ENCODE assay signal across 8 cellular contexts in the genomic region with DNA sequence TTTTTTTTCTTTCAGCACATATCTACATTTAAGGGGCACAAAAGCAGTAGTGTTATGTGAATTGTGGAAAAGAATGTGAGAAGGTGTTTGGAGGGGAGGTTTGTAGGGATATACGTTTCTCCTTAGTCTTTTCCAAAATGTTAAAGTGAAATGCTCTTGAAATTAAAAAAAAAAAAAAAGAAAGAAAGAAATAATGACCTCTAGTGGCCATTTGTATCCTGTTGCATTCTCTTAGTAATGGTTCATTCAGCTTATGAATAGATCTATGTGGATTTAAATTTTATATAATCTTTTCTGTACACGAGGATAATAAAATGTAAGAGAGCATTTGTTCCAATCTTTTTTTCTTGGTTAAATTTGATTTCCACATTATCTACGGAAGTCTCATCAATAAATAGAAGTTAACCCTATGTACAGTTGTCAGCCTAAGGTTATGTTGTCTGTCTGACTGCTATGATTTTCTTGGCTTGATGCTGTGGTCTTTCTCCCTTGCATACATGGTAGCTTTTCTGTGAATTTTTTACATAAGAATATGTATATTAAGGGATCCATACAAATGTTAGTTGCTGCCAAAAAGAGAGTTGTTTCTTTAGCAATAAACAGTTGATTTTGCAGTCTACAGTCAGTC. TPM values are rescaled to one million over a fixed set of nuclear protein-coding genes. Genes with fewer than 3 reads are reported as not detected.
A peak's percentile ranks its signal among the peaks of the same experiment; 100 is the strongest.
DNase-seq lines count a peak whose midpoint lies in the region; ATAC-seq, FAIRE-seq and TF ChIP-seq lines count a peak whose summit lies in the region.

No MANE protein-coding gene starts in this region.

- H3K27ac ChIP-seq in GM12878 (ENCODE audit: control insufficient read depth, insufficient read depth) (no peak overlapping the region), right lobe of liver (no peak overlapping the region)

- no peak overlapping the region for H3K4me3 ChIP-seq in GM12878
- peak overlapping the region in 2 of 3 donors; percentile 7 to 9 for H3K4me3 ChIP-seq in right lobe of liver

- RAD21 ChIA-PET in GM12878 (lab: Charles Lee; ENCODE audit: unreplicated experiment) = interaction anchor here (0.6 to 1.1 kb wide), 3 partner anchors 12 to 94 kb away, joined by 3 to 4 read pairs (median 3); no protein-coding TSS in a partner anchor

- SMC1A ChIA-PET in GM12878 (lab: Charles Lee; ENCODE audit: uncharacterized antibody, unreplicated experiment) = interaction anchor here (0.6 to 1.7 kb wide), 7 partner anchors 22 to 100 kb away, joined by 3 to 8 read pairs (median 3); no protein-coding TSS in a partner anchor

- H3K27me3 ChIP-seq in GM12878 (replicated peaks in 1 of 2; ENCODE audit: control insufficient read depth in 2 of 2, insufficient read depth in 2 of 2, low read length in 1 of 2) (peaks cover 0 to 3% of the 10 kb centered on the region in 2 experiments; a peak in 1 of 4 replicates), right lobe of liver (no peaks in the 10 kb centered on the region)

- no peak overlapping the region for H2AFZ ChIP-seq in GM12878 (ENCODE audit: control insufficient read depth, low read depth, low read length)

- 2% methylated on average over 3 of the region's 3 CpGs for WGBS in GM12878 (ENCODE audit: insufficient coverage, insufficient replicate concordance, low lambda C conversion rate, missing lambda C conversion rate)
- 3% methylated on average over 3 of the region's 3 CpGs for WGBS in right lobe of liver (ENCODE audit: insufficient coverage, low coverage, low lambda C conversion rate, missing lambda C conversion rate)

- H3K4me2 ChIP-seq in GM12878 (ENCODE audit: control insufficient read depth, insufficient read depth) = no peak overlapping the region

- H3K36me3 ChIP-seq in GM12878 (ENCODE audit: control insufficient read depth in 2 of 2, insufficient read depth in 2 of 2, low read length in 1 of 2) (no peaks in the 10 kb centered on the region), right lobe of liver (no peaks in the 10 kb centered on the region)

- no peak for TF ChIP-seq EP300 in GM12878 (IDR thresholded peaks at IDR 0.05; ENCODE audit: borderline replicate concordance in 1 of 2, control insufficient read depth in 1 of 2, low read depth in 2 of 2, low read length in 2 of 2)

- 0 out of 2 replicates have a peak, but pooled peaks have one; percentile 4 for TF ChIP-seq RAD21 in GM12878 (IDR thresholded peaks at IDR 0.05; ENCODE audit: insufficient read depth, low read depth, low read length)

- POLR2A ChIA-PET in GM12878 (lab: Charles Lee) = no interaction called here

- no peak for FAIRE-seq in GM12878 (lab: Jason Lieb, UNC)

- no peak overlapping the region for H3K9ac ChIP-seq in GM12878 (ENCODE audit: control insufficient read depth, insufficient read depth, low read length)

- ATAC-seq in GM12878 = peak; percentile 73
- ATAC-seq in right lobe of liver = peak; percentile 38 to 54 (median 45)
- ATAC-seq in HG02642 (IDR thresholded peaks at IDR 0.05; ENCODE audit: poor library complexity, unreplicated experiment) = no peak

- in situ Hi-C loops in Caki2 (cut with HindIII; ENCODE audit: low pct_unique_long_range_greater_than_20kb, low sequenced_read_pairs) (no loop called here), GM12878 (cut with MboI) (no loop called here)

- H3K9me3 ChIP-seq in GM12878 (replicated peaks; ENCODE audit: control insufficient read depth, insufficient read depth, low read length) (no peaks in the 10 kb centered on the region), right lobe of liver (no peaks in the 10 kb centered on the region)

- CTCF ChIA-PET in GM12878 (lab: Yijun Ruan, JAX) = interaction anchor here (0.6 to 3.2 kb wide), 18 partner anchors 9 to 850 kb away, joined by 3 to 20 read pairs (median 4); no protein-coding TSS in a partner anchor

- no TSS peak for BruUV-seq in GM12878 (replicated peaks; lab: Mats Ljungman, UMichigan)

- TF ChIP-seq CTCF in GM12878 (IDR thresholded peaks at IDR 0.05 in 2 of 3, conservative IDR thresholded peaks at IDR 0.05 in 1 of 3; ENCODE audit: control insufficient read depth in 2 of 3, extremely low read depth in 1 of 3, insufficient read depth in 1 of 3, low read depth in 3 of 3, low read length in 3 of 3) (peak in 2 of 3 experiments; percentile 40 to 47; a peak in 4 of 6 replicates), right lobe of liver (IDR thresholded peaks at IDR 0.05) (peak; percentile 31 to 70 (median 68))

- no peaks in the 10 kb centered on the region for H3K79me2 ChIP-seq in GM12878 (ENCODE audit: control insufficient read depth, insufficient read depth, low read length)

- TF ChIP-seq POLR2A in GM12878 (IDR thresholded peaks at IDR 0.05; ENCODE audit: low read depth, low read length) (no peak), right lobe of liver (IDR thresholded peaks at IDR 0.05) (no peak)

- H4K20me1 ChIP-seq in GM12878 (ENCODE audit: control insufficient read depth, insufficient read depth) = no peaks in the 10 kb centered on the region

- intact Hi-C loops in GM12878 (cut with micrococcal nuclease; ENCODE audit: unreplicated experiment) = loop anchor here (1.0 kb wide), 1 partner anchor 100 kb away; no protein-coding TSS in a partner anchor
- intact Hi-C loops in right lobe of liver (cut with DNase I) = no loop called here

- H3K4me1 ChIP-seq in GM12878 (ENCODE audit: control insufficient read depth, insufficient read depth, low read length) (no peaks in the 10 kb centered on the region), right lobe of liver (no peaks in the 10 kb centered on the region)

- DNase-seq in Caki2 (ENCODE audit: low read depth) (peak; percentile 35), M059J (ENCODE audit: low read depth) (peak; percentile 40), GM12878 (ENCODE audit: low read depth, low spot score) (no peak), right lobe of liver (no peak), NCI-H2081 treated with DMSO at 0.1 percent for 48 hours (lab: John Stamatoyannopoulos, UW) (no peak), medulla oblongata (ENCODE audit: extremely low spot score) (no peak)
- no peak for DNase-seq in stimulated activated CD4-positive, alpha-beta T cell treated with anti-CD3 and anti-CD28 coated beads, Interleukin-15, amount 100 ng/mL, for 24 hours

RNA-seq across cellular contexts. Expression of a gene that starts 1.7 kb away (rescaled TPM):
- not detected in 2 replicates for total RNA-seq in Caki2 (2014; rRNA removed; shearing (Covaris generic); ENCODE audit: low replicate concordance)
- total RNA-seq in M059J (2014; rRNA removed; shearing (Covaris generic)) = not detected in 2 replicates
- total RNA-seq in GM12878 (2013; cell fraction: nucleolus; rRNA removed) = not detected in 2 replicates
- total RNA-seq in GM12878 (2014; rRNA removed) (not detected in 2 replicates), GM12878 (2014; rRNA removed; fragmentation: Illumina TruSeq; extraction: Trizol) (not detected in 2 replicates), GM12878 (2021) (not detected in 2 replicates), right lobe of liver (1 to 10 TPM in 5 of 6 experiments, under 1 TPM in 1; 0.95 to 4.8 (median 1.9) TPM)
- polyA plus RNA-seq in GM12878 (2011; ENCODE audit: low read depth) = not detected
- polyA plus RNA-seq in GM12878 (2011; rRNA removed) (not detected in 2 replicates), GM12878 (2014; fragmentation: Illumina TruSeq; extraction: Trizol) (not detected in 2 replicates), GM12878 (2014; fragmentation: Nextera tagmentation; extraction: Ambion mirVana) (not detected), GM12878 (2014; rRNA removed) (not detected in 2 replicates), GM12878 (2016; fragmentation: Nextera tagmentation; extraction: Ambion mirVana) (not detected)
- not detected in 2 replicates for polyA plus RNA-seq in GM12878 (2011; cell fraction: cytosol; rRNA removed)
- not detected in 2 replicates for polyA plus RNA-seq in GM12878 (2011; cell fraction: nucleus; rRNA removed)
- polyA plus RNA-seq in GM12878 (2012) = not detected in 2 replicates
- polyA minus RNA-seq in GM12878 (2011; rRNA and poly(A)+ RNA removed) = not detected in 2 replicates
- polyA minus RNA-seq in GM12878 (2011; cell fraction: cytosol; rRNA and poly(A)+ RNA removed) = not detected in 2 replicates
- polyA minus RNA-seq in GM12878 (2011; cell fraction: nucleus; rRNA and poly(A)+ RNA removed) = not detected in 2 replicates

RNA-seq across cellular contexts. Expression of a gene that starts 11.1 kb away (rescaled TPM):
- total RNA-seq in Caki2 (2014; rRNA removed; shearing (Covaris generic); ENCODE audit: low replicate concordance) = 0.78 TPM in 1 of 2 replicates, not detected in the other
- total RNA-seq in M059J (2014; rRNA removed; shearing (Covaris generic)) = 0.66 and 0.74 TPM in 2 replicates
- not detected in 2 replicates for total RNA-seq in GM12878 (2013; cell fraction: nucleolus; rRNA removed)
- total RNA-seq in GM12878 (2014; rRNA removed) (0.06 TPM in 1 of 2 replicates, not detected in the other), GM12878 (2014; rRNA removed; fragmentation: Illumina TruSeq; extraction: Trizol) (not detected in 2 replicates), GM12878 (2021) (not detected in 2 replicates), right lobe of liver (not detected)
- not detected for polyA plus RNA-seq in GM12878 (2011; ENCODE audit: low read depth)
- polyA plus RNA-seq in GM12878 (2011; rRNA removed) (not detected in 2 replicates), GM12878 (2014; fragmentation: Illumina TruSeq; extraction: Trizol) (0.10 TPM in 1 of 2 replicates, not detected in the other), GM12878 (2014; fragmentation: Nextera tagmentation; extraction: Ambion mirVana) (under 1 TPM in 1 of 2 experiments, not detected in 1; 0.16 TPM), GM12878 (2014; rRNA removed) (0.08 TPM in 1 of 2 replicates, not detected in the other), GM12878 (2016; fragmentation: Nextera tagmentation; extraction: Ambion mirVana) (under 1 TPM; 0.21 to 0.27 TPM)
- polyA plus RNA-seq in GM12878 (2011; cell fraction: cytosol; rRNA removed) = not detected in 2 replicates
- not detected in 2 replicates for polyA plus RNA-seq in GM12878 (2011; cell fraction: nucleus; rRNA removed)
- polyA plus RNA-seq in GM12878 (2012) = 0.14 TPM in 1 of 2 replicates, not detected in the other
- not detected in 2 replicates for polyA minus RNA-seq in GM12878 (2011; rRNA and poly(A)+ RNA removed)
- not detected in 2 replicates for polyA minus RNA-seq in GM12878 (2011; cell fraction: cytosol; rRNA and poly(A)+ RNA removed)
- polyA minus RNA-seq in GM12878 (2011; cell fraction: nucleus; rRNA and poly(A)+ RNA removed) = not detected in 2 replicates

RNA-seq across cellular contexts. Expression of a gene that starts 49.3 kb away (rescaled TPM):
- total RNA-seq in Caki2 (2014; rRNA removed; shearing (Covaris generic); ENCODE audit: low replicate concordance) = not detected in 2 replicates
- total RNA-seq in M059J (2014; rRNA removed; shearing (Covaris generic)) = not detected in 2 replicates
- total RNA-seq in GM12878 (2013; cell fraction: nucleolus; rRNA removed) = not detected in 2 replicates
- total RNA-seq in GM12878 (2014; rRNA removed) (0.06 TPM in 1 of 2 replicates, not detected in the other), GM12878 (2014; rRNA removed; fragmentation: Illumina TruSeq; extraction: Trizol) (0.05 TPM in 1 of 2 replicates, not detected in the other), GM12878 (2021) (not detected in 2 replicates), right lobe of liver (under 1 TPM in 3 of 6 experiments, not detected in 3; 0.12 to 0.18 (median 0.12) TPM)
- not detected for polyA plus RNA-seq in GM12878 (2011; ENCODE audit: low read depth)
- polyA plus RNA-seq in GM12878 (2011; rRNA removed) (not detected in 2 replicates), GM12878 (2014; fragmentation: Illumina TruSeq; extraction: Trizol) (0.10 and 0.28 TPM in 2 replicates), GM12878 (2014; fragmentation: Nextera tagmentation; extraction: Ambion mirVana) (not detected), GM12878 (2014; rRNA removed) (0.06 and 0.37 TPM in 2 replicates), GM12878 (2016; fragmentation: Nextera tagmentation; extraction: Ambion mirVana) (not detected)
- polyA plus RNA-seq in GM12878 (2011; cell fraction: cytosol; rRNA removed) = not detected in 2 replicates
- not detected in 2 replicates for polyA plus RNA-seq in GM12878 (2011; cell fraction: nucleus; rRNA removed)
- not detected in 2 replicates for polyA plus RNA-seq in GM12878 (2012)
- polyA minus RNA-seq in GM12878 (2011; rRNA and poly(A)+ RNA removed) = not detected in 2 replicates
- not detected in 2 replicates for polyA minus RNA-seq in GM12878 (2011; cell fraction: cytosol; rRNA and poly(A)+ RNA removed)
- not detected in 2 replicates for polyA minus RNA-seq in GM12878 (2011; cell fraction: nucleus; rRNA and poly(A)+ RNA removed)

RNA-seq across cellular contexts. Expression of a gene that starts 56.9 kb away (rescaled TPM):
- not detected in 2 replicates for total RNA-seq in Caki2 (2014; rRNA removed; shearing (Covaris generic); ENCODE audit: low replicate concordance)
- total RNA-seq in M059J (2014; rRNA removed; shearing (Covaris generic)) = not detected in 2 replicates
- 3.3 and 3.4 TPM in 2 replicates for total RNA-seq in GM12878 (2013; cell fraction: nucleolus; rRNA removed)
- 0.73 and 0.93 TPM in 2 replicates for total RNA-seq in GM12878 (2014; rRNA removed)
- total RNA-seq in GM12878 (2014; rRNA removed; fragmentation: Illumina TruSeq; extraction: Trizol) = 0.85 and 0.92 TPM in 2 replicates
- 0.38 and 0.48 TPM in 2 replicates for total RNA-seq in GM12878 (2021)
- not detected for polyA plus RNA-seq in GM12878 (2011; ENCODE audit: low read depth)
- 0.14 TPM in 1 of 2 replicates, not detected in the other for polyA plus RNA-seq in GM12878 (2011; rRNA removed)
- polyA plus RNA-seq in GM12878 (2011; cell fraction: cytosol; rRNA removed) = not detected in 2 replicates
- polyA plus RNA-seq in GM12878 (2011; cell fraction: nucleus; rRNA removed) = not detected in 2 replicates
- 0.08 and 0.14 TPM in 2 replicates for polyA plus RNA-seq in GM12878 (2012)
- 0.81 and 1.0 TPM in 2 replicates for polyA plus RNA-seq in GM12878 (2014; fragmentation: Illumina TruSeq; extraction: Trizol)
- polyA plus RNA-seq in GM12878 (2014; fragmentation: Nextera tagmentation; extraction: Ambion mirVana) = under 1 TPM; 0.27 to 0.85 TPM
- polyA plus RNA-seq in GM12878 (2014; rRNA removed) = 0.34 and 0.59 TPM in 2 replicates
- polyA plus RNA-seq in GM12878 (2016; fragmentation: Nextera tagmentation; extraction: Ambion mirVana) = under 1 TPM in 1 of 2 experiments, not detected in 1; 0.35 TPM
- not detected in 2 replicates for polyA minus RNA-seq in GM12878 (2011; rRNA and poly(A)+ RNA removed)
- polyA minus RNA-seq in GM12878 (2011; cell fraction: cytosol; rRNA and poly(A)+ RNA removed) = not detected in 2 replicates
- polyA minus RNA-seq in GM12878 (2011; cell fraction: nucleus; rRNA and poly(A)+ RNA removed) = not detected in 2 replicates
- total RNA-seq in right lobe of liver = 1 to 10 TPM in 5 of 6 experiments, under 1 TPM in 1; 0.42 to 1.8 (median 1.2) TPM

Comparison
In these comparisons a context has a peak if more than half of its experiments do, and no peak if none do; other contexts are left out.
1. DNase-seq: peak in Caki2 (single experiment) and M059J (single experiment); none in GM12878 (single experiment), right lobe of liver (0 of 3), stimulated activated CD4-positive, alpha-beta T cell treated with anti-CD3 and anti-CD28 coated beads, Interleukin-15, amount 100 ng/mL, for 24 hours (single experiment), NCI-H2081 treated with DMSO at 0.1 percent for 48 hours (single experiment) and medulla oblongata (single experiment).